In the genomic region with DNA sequence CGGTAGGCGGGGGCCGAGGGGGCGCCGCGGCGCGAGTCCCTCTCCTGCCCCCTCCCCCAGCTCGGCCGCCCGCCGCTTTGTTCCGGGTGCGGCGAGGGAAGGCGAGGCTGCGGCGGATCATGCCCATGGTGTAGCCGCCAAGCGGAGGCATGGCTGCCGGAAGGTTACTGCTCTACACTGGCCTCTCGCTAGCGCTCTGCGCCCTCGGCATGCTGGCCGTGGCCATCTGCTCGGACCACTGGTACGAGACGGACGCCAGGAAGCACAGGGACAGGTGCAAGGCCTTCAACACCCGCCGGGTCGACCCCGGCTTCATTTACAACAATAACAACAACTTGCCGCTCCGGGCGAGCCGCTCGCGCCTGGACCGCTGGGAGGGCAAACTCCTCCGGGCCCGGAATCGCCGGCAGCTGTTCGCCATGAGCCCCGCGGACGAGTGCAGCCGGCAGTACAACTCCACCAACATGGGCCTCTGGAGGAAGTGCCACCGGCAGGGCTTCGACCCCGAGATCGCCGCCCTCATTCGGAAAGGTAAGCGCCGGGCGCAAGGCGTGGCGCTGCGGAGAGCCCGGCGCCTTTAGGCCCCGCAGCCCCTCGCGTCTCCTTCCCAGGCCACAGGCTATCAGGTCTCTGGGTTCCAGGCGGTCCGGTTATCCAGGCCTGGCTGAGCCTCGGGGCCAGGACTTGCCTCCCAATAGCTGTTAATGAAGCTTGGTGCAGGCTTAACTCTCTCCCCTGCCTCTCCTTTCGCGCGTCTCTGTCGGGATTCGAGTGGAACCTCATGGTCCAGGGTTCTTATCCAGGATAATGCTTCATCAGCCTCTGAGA, we compare ENCODE assay signal across 8 cellular contexts. TPM values are rescaled to one million over a fixed set of nuclear protein-coding genes. Genes with fewer than 3 reads are reported as not detected.
DNase-seq lines count a peak whose midpoint lies in the region; ATAC-seq and TF ChIP-seq lines count a peak whose summit lies in the region.

No MANE protein-coding gene starts in this region.

- H3K9me3 ChIP-seq in Peyer's patch, result no peaks in the 10 kb centered on the region
- no peaks in the 10 kb centered on the region for H3K9me3 ChIP-seq in colonic mucosa
- H3K9me3 ChIP-seq in thyroid gland, result no peaks in the 10 kb centered on the region

- H3K27ac ChIP-seq in 22Rv1 (peak overlapping the region; percentile 91), Peyer's patch (no peak overlapping the region), colonic mucosa (no peak overlapping the region), thyroid gland (peak overlapping the region in 2 of 3 donors; percentile 15 to 85)

- 2 to 9% methylated on average over 23 to 39 of the region's 75 CpGs for WGBS in thyroid gland, 2 donors

- H3K4me1 ChIP-seq in Peyer's patch (peaks cover 0 to 33% (median 13%) of the 10 kb centered on the region in 4 donors), colonic mucosa (peaks cover 4% of the 10 kb centered on the region), thyroid gland (peaks cover 0 to 14% of the 10 kb centered on the region in 2 donors)

- H3K36me3 ChIP-seq in GM06990 (ENCODE audit: control insufficient read depth, insufficient read depth, low read length) (no peaks in the 10 kb centered on the region), Peyer's patch (no peaks in the 10 kb centered on the region), colonic mucosa (no peaks in the 10 kb centered on the region), thyroid gland (no peaks in the 10 kb centered on the region)

- no peak for ATAC-seq in GM21619 (IDR thresholded peaks at IDR 0.05; ENCODE audit: unreplicated experiment)
- ATAC-seq in activated CD4-positive, CD25-positive, alpha-beta regulatory T cell treated with anti-CD3 and anti-CD28 coated beads, Interleukin-2, amount 50 U/mL, for 24 hours, result no peak

- H3K27me3 ChIP-seq in GM06990 (replicated peaks; ENCODE audit: control insufficient read depth, insufficient read depth, low read length) (peaks cover 4% of the 10 kb centered on the region), Peyer's patch (peaks cover 0 to 27% of the 10 kb centered on the region in 2 donors), colonic mucosa (peaks cover 59% of the 10 kb centered on the region), thyroid gland (no peaks in the 10 kb centered on the region)

- DNase-seq in GM06990 (ENCODE audit: extremely low read depth, insufficient read length) (peak; percentile 23), Peyer's patch (no peak), colonic mucosa (no peak), medulla oblongata (ENCODE audit: extremely low spot score) (peak; percentile 32), thyroid gland (peak; percentile 48 to 53)

- no peak for TF ChIP-seq POLR2A in Peyer's patch (IDR thresholded peaks at IDR 0.05)
- TF ChIP-seq POLR2A in thyroid gland (IDR thresholded peaks at IDR 0.05), result peak in 1 of 2 donors; percentile 22

- H3K4me3 ChIP-seq in GM06990 (replicated peaks; ENCODE audit: low read depth, low read length) (peak overlapping the region; percentile 59), Peyer's patch (peak overlapping the region; percentile 25 to 52 (median 50)), colonic mucosa (peak overlapping the region; percentile 53), thyroid gland (replicated peaks in 1 of 3) (peak overlapping the region; percentile 66 to 71 (median 67))

- intact Hi-C loops in colonic mucosa (cut with DNase I) (no loop called here), thyroid gland (cut with DNase I) (loop anchor here (10.0 kb wide), 1 partner anchor 150 kb away; no protein-coding TSS in a partner anchor)

- H3K9ac ChIP-seq in colonic mucosa (ENCODE audit: low read depth in 2 of 2, low read length in 2 of 2), result peak overlapping the region in 1 of 2 donors; percentile 12

- TF ChIP-seq CTCF in 22Rv1 (IDR thresholded peaks at IDR 0.05), result no peak
- no peak for TF ChIP-seq CTCF in GM06990 (IDR thresholded peaks at IDR 0.05; ENCODE audit: insufficient read depth, low read length, poor library complexity, severe bottlenecking)
- no peak for TF ChIP-seq CTCF in Peyer's patch (IDR thresholded peaks at IDR 0.05)
- no peak for TF ChIP-seq CTCF in colonic mucosa (IDR thresholded peaks at IDR 0.05)
- TF ChIP-seq CTCF in thyroid gland (IDR thresholded peaks at IDR 0.05), result peak in 1 of 6 experiments; percentile 10

RNA-seq across cellular contexts. Expression of gene TMEM178B, which starts 0.5 kb away (rescaled TPM):
- total RNA-seq in Peyer's patch (under 1 TPM in 3 of 4 donors, not detected in 1; under 0.01 to 0.66 (median 0.13) TPM), colonic mucosa (1 to 10 TPM in 1 of 2 donors, under 1 TPM in 1; 0.17 to 1.1 TPM), thyroid gland (10 to 100 TPM in 3 of 4 donors, 1 to 10 TPM in 1; 7.7 to 49.9 (median 25.9) TPM)

RNA-seq across cellular contexts. Expression of gene MRPS33, which starts 59.6 kb away (rescaled TPM):
- total RNA-seq in Peyer's patch (10 to 100 TPM in 3 of 4 donors, 1 to 10 TPM in 1; 8.3 to 35.5 (median 22.5) TPM), colonic mucosa (100 to 1,000 TPM in 1 of 2 donors, 10 to 100 TPM in 1; 77.3 to 123 TPM), thyroid gland (10 to 100 TPM; 22.2 to 39.4 (median 28.5) TPM)

Comparison
In these comparisons a context has a peak if more than half of its experiments do, and no peak if none do; other contexts are left out.
1. H3K27ac ChIP-seq: peak in 22Rv1 (single experiment) and thyroid gland (2 of 3); none in Peyer's patch (0 of 4) and colonic mucosa (single experiment).
2. DNase-seq: peak in GM06990 (single experiment), medulla oblongata (single experiment) and thyroid gland (2 of 2); none in Peyer's patch (0 of 3) and colonic mucosa (single experiment).
3. RNA of gene TMEM178B, which starts 0.5 kb away (total RNA-seq): 7.7 to 49.9 TPM in thyroid gland; 0.17 to 1.1 TPM in colonic mucosa and under 0.01 to 0.66 TPM in Peyer's patch; every median in the first group is over 4 times any median in the second.
4. Peak in every context shown above with its lines, with median percentiles within 50 percentile points of each other: H3K4me3 ChIP-seq.